Comparison of ENCODE assay signal across 8 cellular contexts in the genomic region with DNA sequence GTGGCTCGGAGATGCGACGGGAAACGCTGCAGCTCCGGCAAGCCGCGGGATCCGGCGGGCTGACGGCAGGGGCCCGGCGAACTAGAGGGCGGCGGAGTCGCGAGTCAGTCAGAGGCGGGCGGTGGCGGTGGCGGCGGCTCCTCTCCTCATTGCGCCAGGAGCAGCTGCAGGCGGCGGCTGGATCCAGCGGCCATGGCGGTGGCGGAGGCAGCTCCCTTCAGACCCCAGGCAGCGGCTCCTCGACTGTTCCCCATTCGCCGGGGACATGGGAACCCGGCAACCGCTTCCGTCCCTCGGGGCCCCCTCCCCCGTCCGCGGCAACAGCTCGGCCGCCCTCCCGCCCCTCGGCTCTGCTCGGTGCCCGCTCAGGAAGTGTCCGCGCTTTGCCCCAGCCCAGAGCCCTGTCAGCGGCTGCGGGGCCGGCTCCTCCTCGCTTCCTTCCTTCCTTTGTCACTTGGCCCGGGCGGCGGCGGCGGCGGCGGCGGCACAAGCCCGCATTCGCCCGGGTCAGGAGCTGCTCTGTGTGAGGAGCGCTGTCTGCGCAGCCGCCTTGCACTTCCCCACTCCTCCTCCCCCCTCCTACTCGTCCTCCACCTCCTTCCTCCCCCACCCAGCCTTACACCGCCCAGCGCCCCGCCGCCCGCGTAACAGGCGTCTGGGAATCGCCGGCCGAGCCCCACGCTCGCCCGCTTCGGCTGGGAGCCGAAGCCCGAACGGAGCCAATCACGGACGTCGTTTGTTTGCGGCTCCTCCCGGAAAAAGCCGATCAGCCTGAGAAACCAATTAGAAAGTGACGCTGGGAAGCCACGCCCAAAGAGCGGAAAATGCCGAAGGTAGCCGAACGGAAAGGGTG. TPM values are rescaled to one million over a fixed set of nuclear protein-coding genes. Genes with fewer than 3 reads are reported as not detected.
A peak's percentile ranks its signal among the peaks of the same experiment; 100 is the strongest.
DNase-seq lines count a peak whose midpoint lies in the region; ATAC-seq and TF ChIP-seq lines count a peak whose summit lies in the region.

A gene (minus strand): TSS at position 525 of the 853 bp plus-strand sequence. CDS start 1,013 bp downstream, outside the sequence.

- H3K9me3 ChIP-seq in T-helper 17 cell (ENCODE audit: control insufficient read depth, low read length, poor library complexity, severe bottlenecking) (no peaks in the 10 kb centered on the region), gastrocnemius medialis (no peaks in the 10 kb centered on the region)

- in situ Hi-C loops in astrocyte of the cerebellum (cut with HindIII; ENCODE audit: low sequenced_read_pairs): no loop called here
- in situ Hi-C loops in gastrocnemius medialis (cut with MboI; ENCODE audit: low sequenced_read_pairs in 4 of 4): loop anchor here in 2 of 4 donors (10.0 to 25.0 kb wide), 4 partner anchors 111 to 632 kb away; a partner anchor contains a TSS

- H3K4me1 ChIP-seq in gastrocnemius medialis: peaks cover 32 to 44% of the 10 kb centered on the region in 2 donors

- no peak within 1 kb of the TSS for H3K4me3 Mint-ChIP-seq in T-helper 17 cell

- H3K27ac Mint-ChIP-seq in T-helper 17 cell: no peak within 1 kb of the TSS

- TF ChIP-seq POLR2A in gastrocnemius medialis (IDR thresholded peaks at IDR 0.05): peak; percentile 92 to 93

- H3K36me3 Mint-ChIP-seq in T-helper 17 cell (ENCODE audit: low read depth): peaks cover 7% of the 10 kb centered on the region

- TF ChIP-seq CTCF in astrocyte of the cerebellum (IDR thresholded peaks at IDR 0.05; ENCODE audit: low read depth, low read length, missing control alignments): no peak
- no peak for TF ChIP-seq CTCF in gastrocnemius medialis (IDR thresholded peaks at IDR 0.05 in 4 of 5, conservative IDR thresholded peaks at IDR 0.05 in 1 of 5)

- H3K27ac ChIP-seq in gastrocnemius medialis: peak within 1 kb of the TSS; percentile 90 to 99 (median 98)

- peak; percentile 56 for ATAC-seq in T-helper 17 cell
- ATAC-seq in gastrocnemius medialis: peak; percentile 74 to 75

- no peaks in the 10 kb centered on the region for H3K27me3 ChIP-seq in gastrocnemius medialis

- DNase-seq in GM04504 (ENCODE audit: low read depth): peak; percentile 100
- DNase-seq in GOT3 (lab: John Stamatoyannopoulos, UW): peak; percentile 34
- DNase-seq in M059J (ENCODE audit: low read depth): no peak
- DNase-seq in T-helper 17 cell: peak; percentile 73 to 99 (median 90)
- DNase-seq in astrocyte of the cerebellum (ENCODE audit: low read depth): no peak
- DNase-seq in hepatic stellate cell (ENCODE audit: low spot score): peak; percentile 50
- DNase-seq in gastrocnemius medialis: peak; percentile 58 to 75
- no peak for DNase-seq in middle frontal gyrus (ENCODE audit: extremely low spot score, low spot score)

- H3K36me3 ChIP-seq in gastrocnemius medialis: no peaks in the 10 kb centered on the region

- intact Hi-C loops in gastrocnemius medialis (cut with DNase I; ENCODE audit: low total_unique reads): loop anchor here (1.0 to 10.0 kb wide), 4 partner anchors 105 to 629 kb away; a partner anchor contains a TSS

- H3K27me3 Mint-ChIP-seq in T-helper 17 cell: no peaks in the 10 kb centered on the region

- H3K4me1 Mint-ChIP-seq in T-helper 17 cell: peaks cover 14% of the 10 kb centered on the region

- H3K4me3 ChIP-seq in astrocyte of the cerebellum (ENCODE audit: low read depth, low read length): peak within 1 kb of the TSS; percentile 57
- peak within 1 kb of the TSS; percentile 86 to 94 (median 90) for H3K4me3 ChIP-seq in gastrocnemius medialis

RNA-seq across cellular contexts. Expression of the gene that starts here (rescaled TPM):
- total RNA-seq in M059J (2014; rRNA removed; shearing (Covaris generic)): 36.3 and 61.7 TPM in 2 replicates
- total RNA-seq in T-helper 17 cell: 10 to 100 TPM; 42.2 to 45.2 TPM
- total RNA-seq in gastrocnemius medialis: 10 to 100 TPM; 30.7 to 47.4 (median 35.4) TPM

Comparison
In these comparisons a context has a peak if more than half of its experiments do, and no peak if none do; other contexts are left out.
1. DNase-seq: peak in GM04504 (single experiment), GOT3 (single experiment), T-helper 17 cell (3 of 3), hepatic stellate cell (single experiment) and gastrocnemius medialis (2 of 2); none in M059J (single experiment), astrocyte of the cerebellum (single experiment) and middle frontal gyrus (single experiment).